Comparison of ENCODE assay signal across 30 cellular contexts in genomic region chr7:140669352-140669751, GRCh38. TPM values are rescaled to one million over a fixed set of nuclear protein-coding genes. Genes with fewer than 3 reads are reported as not detected.
"Had no signal": no experiment of that assay in that cellular context is flagged by ENCODE, and none has a peak within 500 bp of the region (broad histone marks: within the 10 kb centered on the region; RNA-seq: fewer than 3 reads in every experiment).

No MANE protein-coding gene starts in this region.

- H3K27ac ChIP-seq: ascending aorta, brain microvascular endothelial cell, esophagus muscularis mucosa, gastroesophageal sphincter, heart right ventricle, hepatocyte had no signal

- H3K36me3 ChIP-seq: ascending aorta, brain microvascular endothelial cell, esophagus muscularis mucosa, gastroesophageal sphincter, heart right ventricle had no signal

- H3K27me3 Mint-ChIP-seq: activated CD4-positive, alpha-beta memory T cell treated with anti-CD3 and anti-CD28 coated beads for 36 hours; activated CD4-positive, alpha-beta T cell treated with anti-CD3 and anti-CD28 coated beads for 36 hours had no signal

- ATAC-seq: activated CD4-positive, alpha-beta T cell treated with anti-CD3 and anti-CD28 coated beads for 36 hours; activated CD8-positive, alpha-beta memory T cell treated with anti-CD3 and anti-CD28 coated beads, Interleukin-2, amount 10 ng/mL, durations not matched to agents 7 days and 5 days; activated CD8-positive, alpha-beta T cell treated with anti-CD3 and anti-CD28 coated beads, Interleukin-2, amount 10 ng/mL, durations not matched to agents 7 days and 5 days; activated naive CD4-positive, alpha-beta T cell treated with anti-CD3 and anti-CD28 coated beads, Interleukin-2, amount 50 U/mL, for 72 hours; effector memory CD8-positive, alpha-beta T cell; gastroesophageal sphincter; heart right ventricle had no signal

- H3K4me3 ChIP-seq: ascending aorta, esophagus muscularis mucosa, gastroesophageal sphincter, heart right ventricle, hepatocyte had no signal

- H3K4me3 Mint-ChIP-seq: activated CD4-positive, alpha-beta memory T cell treated with anti-CD3 and anti-CD28 coated beads for 36 hours; activated CD4-positive, alpha-beta T cell treated with anti-CD3 and anti-CD28 coated beads for 36 hours; activated CD4-positive, alpha-beta T cell treated with anti-CD3 and anti-CD28 coated beads, Interleukin-2, amount 10 ng/mL, durations not matched to agents 24 days and 14 days; activated CD8-positive, alpha-beta memory T cell treated with anti-CD3 and anti-CD28 coated beads, Interleukin-2, amount 10 ng/mL, durations not matched to agents 7 days and 5 days; activated CD8-positive, alpha-beta T cell treated with anti-CD3 and anti-CD28 coated beads, Interleukin-2, amount 10 ng/mL, durations not matched to agents 7 days and 5 days; activated naive CD4-positive, alpha-beta T cell treated with anti-CD3 and anti-CD28 coated beads, Interleukin-2, amount 10 ng/mL, durations not matched to agents 7 days and 5 days; activated naive CD8-positive, alpha-beta T cell treated with anti-CD3 and anti-CD28 coated beads, Interleukin-2, amount 10 ng/mL, durations not matched to agents 7 days and 5 days; activated T-helper 1 cell treated with anti-CD3 and anti-CD28 coated beads, Interleukin-12 subunit alpha, Interleukin-12 subunit beta, Interleukin-2, Interleukin-4 antibody, amounts not matched to agents 30 ng/mL and 10 ng/mL and 1 ng/mL, durations not matched to agents 14 hours and 24 hours and 36 hours; central memory CD8-positive, alpha-beta T cell; effector memory CD8-positive, alpha-beta T cell had no signal

- H3K27ac Mint-ChIP-seq: activated CD4-positive, alpha-beta memory T cell treated with anti-CD3 and anti-CD28 coated beads for 36 hours; activated CD4-positive, alpha-beta T cell treated with anti-CD3 and anti-CD28 coated beads for 36 hours; activated CD4-positive, alpha-beta T cell treated with anti-CD3 and anti-CD28 coated beads, Interleukin-2, amount 10 ng/mL, durations not matched to agents 24 days and 14 days; activated CD8-positive, alpha-beta memory T cell treated with anti-CD3 and anti-CD28 coated beads, Interleukin-2, amount 10 ng/mL, durations not matched to agents 7 days and 5 days; activated CD8-positive, alpha-beta T cell treated with anti-CD3 and anti-CD28 coated beads, Interleukin-2, amount 10 ng/mL, durations not matched to agents 7 days and 5 days; activated naive CD4-positive, alpha-beta T cell treated with anti-CD3 and anti-CD28 coated beads, Interleukin-2, amount 10 ng/mL, durations not matched to agents 7 days and 5 days; activated naive CD4-positive, alpha-beta T cell treated with anti-CD3 and anti-CD28 coated beads, Interleukin-2, amount 50 U/mL, for 72 hours; activated naive CD8-positive, alpha-beta T cell treated with anti-CD3 and anti-CD28 coated beads, Interleukin-2, amount 10 ng/mL, durations not matched to agents 7 days and 5 days; activated T-helper 1 cell treated with anti-CD3 and anti-CD28 coated beads, Interleukin-12 subunit alpha, Interleukin-12 subunit beta, Interleukin-2, Interleukin-4 antibody, amounts not matched to agents 30 ng/mL and 10 ng/mL and 1 ng/mL, durations not matched to agents 14 hours and 24 hours and 36 hours; activated T-helper 2 cell treated with anti-CD3 and anti-CD28 coated beads, Interferon-gamma antibody, Interleukin-2, Interleukin-4, amounts not matched to agents 10 μg/mL and 5 μg/mL and 100 μg/mL, durations not matched to agents 14 hours and 24 hours and 36 hours; effector memory CD8-positive, alpha-beta T cell had no signal

- H3K36me3 Mint-ChIP-seq: activated CD4-positive, alpha-beta memory T cell treated with anti-CD3 and anti-CD28 coated beads for 36 hours; activated CD8-positive, alpha-beta memory T cell treated with anti-CD3 and anti-CD28 coated beads, Interleukin-2, amount 10 ng/mL, durations not matched to agents 7 days and 5 days; activated naive CD4-positive, alpha-beta T cell treated with anti-CD3 and anti-CD28 coated beads, Interleukin-2, amount 10 ng/mL, durations not matched to agents 7 days and 5 days; activated naive CD8-positive, alpha-beta T cell treated with anti-CD3 and anti-CD28 coated beads, Interleukin-2, amount 10 ng/mL, durations not matched to agents 7 days and 5 days had no signal

- H3K9me3 Mint-ChIP-seq: activated CD4-positive, alpha-beta memory T cell treated with anti-CD3 and anti-CD28 coated beads for 36 hours; activated CD4-positive, alpha-beta T cell treated with anti-CD3 and anti-CD28 coated beads, Interleukin-2, amount 10 ng/mL, durations not matched to agents 24 days and 14 days; activated naive CD4-positive, alpha-beta T cell treated with anti-CD3 and anti-CD28 coated beads, Interleukin-2, amount 10 ng/mL, durations not matched to agents 7 days and 5 days; activated naive CD4-positive, alpha-beta T cell treated with anti-CD3 and anti-CD28 coated beads, Interleukin-2, amount 50 U/mL, for 72 hours; activated naive CD8-positive, alpha-beta T cell treated with anti-CD3 and anti-CD28 coated beads, Interleukin-2, amount 10 ng/mL, durations not matched to agents 7 days and 5 days; activated T-helper 1 cell treated with anti-CD3 and anti-CD28 coated beads, Interleukin-12 subunit alpha, Interleukin-12 subunit beta, Interleukin-2, Interleukin-4 antibody, amounts not matched to agents 30 ng/mL and 10 ng/mL and 1 ng/mL, durations not matched to agents 14 hours and 24 hours and 36 hours; activated T-helper 2 cell treated with anti-CD3 and anti-CD28 coated beads, Interferon-gamma antibody, Interleukin-2, Interleukin-4, amounts not matched to agents 10 μg/mL and 5 μg/mL and 100 μg/mL, durations not matched to agents 14 hours and 24 hours and 36 hours; central memory CD8-positive, alpha-beta T cell; effector memory CD8-positive, alpha-beta T cell had no signal

- H3K9me3 ChIP-seq: ascending aorta, esophagus muscularis mucosa, gastroesophageal sphincter, heart right ventricle had no signal

- DNase-seq: activated CD4-positive, alpha-beta memory T cell treated with anti-CD3 and anti-CD28 coated beads for 36 hours; activated CD4-positive, alpha-beta T cell treated with anti-CD3 and anti-CD28 coated beads for 36 hours; activated CD4-positive, alpha-beta T cell treated with anti-CD3 and anti-CD28 coated beads, Interleukin-2, amount 10 ng/mL, durations not matched to agents 24 days and 14 days; activated CD4-positive, CD25-positive, alpha-beta regulatory T cell; activated CD4-positive, CD25-positive, alpha-beta regulatory T cell treated with anti-CD3 and anti-CD28 coated beads, Interleukin-2, amount 50 U/mL, for 72 hours; activated CD8-positive, alpha-beta memory T cell treated with anti-CD3 and anti-CD28 coated beads, Interleukin-2, amount 10 ng/mL, durations not matched to agents 7 days and 5 days; activated CD8-positive, alpha-beta memory T cell treated with anti-CD3 and anti-CD28 coated beads, Interleukin-2, amount 50 U/mL, for 4 hours; activated CD8-positive, alpha-beta T cell treated with anti-CD3 and anti-CD28 coated beads, Interleukin-2, amount 10 ng/mL, durations not matched to agents 7 days and 5 days; activated naive CD4-positive, alpha-beta T cell treated with anti-CD3 and anti-CD28 coated beads, Interleukin-2, amount 10 ng/mL, durations not matched to agents 7 days and 5 days; activated naive CD8-positive, alpha-beta T cell treated with anti-CD3 and anti-CD28 coated beads, Interleukin-2, amount 10 ng/mL, durations not matched to agents 7 days and 5 days; activated T-cell treated with anti-CD3 and anti-CD28 coated beads, Interleukin-2, amount 50 U/mL, for 1 hour; activated T-cell treated with anti-CD3 and anti-CD28 coated beads, Interleukin-2, amount 50 U/mL, for 48 hours; brain microvascular endothelial cell; cortex of kidney; dermis blood vessel endothelial cell; effector CD4-positive, alpha-beta T cell; effector memory CD8-positive, alpha-beta T cell; erythroblast; foreskin melanocyte; heart right ventricle; T-helper 2 cell had no signal

- H3K27me3 ChIP-seq: ascending aorta, brain microvascular endothelial cell, esophagus muscularis mucosa, gastroesophageal sphincter, heart right ventricle, hepatocyte had no signal

RNA-seq across cellular contexts. Expression of gene DENND2A, which starts 28.7 kb away (rescaled TPM):
- total RNA-seq: activated CD4-positive, alpha-beta memory T cell treated with anti-CD3 and anti-CD28 coated beads for 36 hours; activated CD4-positive, alpha-beta T cell treated with anti-CD3 and anti-CD28 coated beads for 36 hours; activated CD4-positive, alpha-beta T cell treated with anti-CD3 and anti-CD28 coated beads, Interleukin-2, amount 10 ng/mL, durations not matched to agents 24 days and 14 days; activated CD8-positive, alpha-beta memory T cell treated with anti-CD3 and anti-CD28 coated beads for 36 hours; activated CD8-positive, alpha-beta T cell treated with anti-CD3 and anti-CD28 coated beads, Interleukin-2, amount 10 ng/mL, durations not matched to agents 7 days and 5 days; activated naive CD4-positive, alpha-beta T cell treated with anti-CD3 and anti-CD28 coated beads, Interleukin-2, amount 50 U/mL, for 72 hours; activated naive CD8-positive, alpha-beta T cell treated with anti-CD3 and anti-CD28 coated beads, Interleukin-2, amount 10 ng/mL, durations not matched to agents 7 days and 5 days; activated T-helper 1 cell treated with anti-CD3 and anti-CD28 coated beads, Interleukin-12 subunit alpha, Interleukin-12 subunit beta, Interleukin-2, Interleukin-4 antibody, amounts not matched to agents 30 ng/mL and 10 ng/mL and 1 ng/mL, durations not matched to agents 14 hours and 24 hours and 36 hours; activated T-helper 2 cell treated with anti-CD3 and anti-CD28 coated beads, Interferon-gamma antibody, Interleukin-2, Interleukin-4, amounts not matched to agents 10 μg/mL and 5 μg/mL and 100 μg/mL, durations not matched to agents 14 hours and 24 hours and 36 hours had no signal
